1 cellular context compared by ENCODE assay signal in genomic region chr17:8753976-8754440, GRCh38.
A peak's percentile ranks its signal among the peaks of the same experiment; 100 is the strongest.
TF ChIP-seq lines count a peak whose summit lies in the region.

No MANE protein-coding gene starts in this region.

TF ChIP-seq in GM12878, 131 proteins besides CTCF, POLR2A, EP300 and RAD21:
- TF ChIP-seq ZNF24 (IDR thresholded peaks at IDR 0.05), result peak; percentile 91
- TF ChIP-seq IRF5 (IDR thresholded peaks at IDR 0.05; ENCODE audit: borderline replicate concordance), result no peak
- TF ChIP-seq BCL11A (IDR thresholded peaks at IDR 0.05; ENCODE audit: low read depth, low read length), result no peak
- TF ChIP-seq SMC3 (IDR thresholded peaks at IDR 0.05; ENCODE audit: borderline replicate concordance, low read length), result peak; percentile 70; the same call in 1 of the 2 replicates
- TF ChIP-seq ZNF622 (IDR thresholded peaks at IDR 0.05), result no peak
- no peak for TF ChIP-seq ZBTB33 (IDR thresholded peaks at IDR 0.05)
- TF ChIP-seq HDGF (IDR thresholded peaks at IDR 0.05), result no peak
- TF ChIP-seq MXI1 (IDR thresholded peaks at IDR 0.05; ENCODE audit: low read depth, low read length), result no peak
- no peak for TF ChIP-seq FOXK2 (IDR thresholded peaks at IDR 0.05)
- TF ChIP-seq IRF3 (IDR thresholded peaks at IDR 0.05), result no peak
- TF ChIP-seq CUX1 (IDR thresholded peaks at IDR 0.05; ENCODE audit: insufficient replicate concordance, low read depth, low read length), result no peak
